ENCODE assay signal across 8 cellular contexts in genomic region chr2:158968396-158969161, GRCh38. TPM values are rescaled to one million over a fixed set of nuclear protein-coding genes. Genes with fewer than 3 reads are reported as not detected.
DNase-seq lines count a peak whose midpoint lies in the region; ATAC-seq and TF ChIP-seq lines count a peak whose summit lies in the region.

Gene TANC1, plus strand, starts transcription at chr2:158968640. Its CDS starts 97,271 bp downstream, at chr2:159065911.

- H3K4me1 ChIP-seq in aorta (ENCODE audit: control insufficient read depth in 1 of 2, insufficient read depth in 2 of 2, low read length in 2 of 2) = peaks cover 0 to 3% of the 10 kb centered on the region in 2 donors

- ATAC-seq in HG02571 (IDR thresholded peaks at IDR 0.05; ENCODE audit: unreplicated experiment) (peak; percentile 91), SK-N-SH treated with all-trans-retinoic acid at 6 μM for 48 hours (peak; percentile 88), left cardiac atrium (peak; percentile 96 to 97), aorta (ENCODE audit: low FRiP score) (peak; percentile 96)

- no peaks in the 10 kb centered on the region for H3K36me3 ChIP-seq in aorta (ENCODE audit: control insufficient read depth in 1 of 2, insufficient read depth in 2 of 2, low read length in 1 of 2)

- TF ChIP-seq CTCF in GM12864 (IDR thresholded peaks at IDR 0.05; ENCODE audit: low read depth, low read length, missing control alignments) = no peak

- H3K27me3 ChIP-seq in aorta (ENCODE audit: control insufficient read depth in 1 of 2, insufficient read depth in 2 of 2, low read length in 1 of 2) = no peaks in the 10 kb centered on the region

- intact Hi-C loops in left cardiac atrium (cut with DNase I) (loop anchor here (5.0 to 10.0 kb wide), 2 partner anchors 64 to 149 kb away; no protein-coding TSS in a partner anchor), aorta (cut with DNase I) (loop anchor here (5.0 kb wide), 2 partner anchors 64 to 149 kb away; no protein-coding TSS in a partner anchor)

- DNase-seq in GM12864 (ENCODE audit: low read depth) = peak; percentile 59
- peak; percentile 77 for DNase-seq in NAMALWA (ENCODE audit: low spot score)
- DNase-seq in left cardiac atrium = peak; percentile 96
- peak; percentile 88 for DNase-seq in pons (ENCODE audit: low spot score)
- peak; percentile 95 to 97 for DNase-seq in aorta

- H3K27ac ChIP-seq in angular gyrus (ENCODE audit: low read depth, low read length) (peak within 1 kb of the TSS; percentile 84), aorta (ENCODE audit: low read depth in 1 of 2, low read length in 2 of 2) (peak within 1 kb of the TSS; percentile 53 to 60)

- H3K9me3 ChIP-seq in aorta (ENCODE audit: control insufficient read depth, low read length) = no peaks in the 10 kb centered on the region

- WGBS in aorta, 2 donors = 0 to 1% methylated on average over 70 to 92 of the region's 92 CpGs

- H3K4me3 ChIP-seq in GM12864 (ENCODE audit: low read depth, low read length) = peak within 1 kb of the TSS; percentile 85
- H3K4me3 ChIP-seq in aorta (ENCODE audit: low read length in 2 of 2) = peak within 1 kb of the TSS; percentile 86 to 96

TF ChIP-seq in SK-N-SH treated with all-trans-retinoic acid at 6 μM for 48 hours, 23 proteins besides CTCF, POLR2A, EP300 and RAD21:
- 0 out of 2 replicates have a peak, but pooled peaks have one; percentile 9 for TF ChIP-seq ZFP30 (CRISPR knock-in tag; IDR thresholded peaks at IDR 0.05)
- TF ChIP-seq ZNF8 (CRISPR knock-in tag; IDR thresholded peaks at IDR 0.05) = no peak
TF ChIP-seq in SK-N-SH treated with all-trans-retinoic acid at 6 μM for 48 hours: peak in this region for 1.

RNA-seq across cellular contexts. Expression of gene TANC1, which starts in this region (rescaled TPM):
- total RNA-seq in left cardiac atrium = 10 to 100 TPM; 38.6 to 80.7 TPM
- total RNA-seq in aorta = 10 to 100 TPM; 56.9 to 58.3 TPM
- 10 to 100 TPM in 1 of 2 donors, 1 to 10 TPM in 1; 7.8 to 39.2 TPM for polyA plus RNA-seq in aorta

Comparison
In these comparisons a context has a peak if more than half of its experiments do, and no peak if none do; other contexts are left out.
1. Peak in every context shown above with its lines: DNase-seq, ATAC-seq, H3K4me3 ChIP-seq and H3K27ac ChIP-seq.